In genomic region chrX:49063715-49064114, GRCh38 we compare ENCODE assay signal across 8 cellular contexts.
"Had no signal": no experiment of that assay in that cellular context is flagged by ENCODE, and none has a peak within 500 bp of the region (broad histone marks: within the 10 kb centered on the region; RNA-seq: fewer than 3 reads in every experiment).

No MANE protein-coding gene starts in this region.

- H3K4me3 ChIP-seq: GM12878 had no signal

- FAIRE-seq: G401.6, GM12878, GM12891, GM12892, GM18507, GM19239 had no signal

- DNase-seq: GDM1, GF-D8 had no signal

- ATAC-seq: GM12878 had no signal
